Comparison of ENCODE assay signal across 1 cellular context in genomic region chr1:224163311-224163710, GRCh38.
TF ChIP-seq lines count a peak whose summit lies in the region.

No MANE protein-coding gene starts in this region.

TF ChIP-seq in H1, 55 proteins besides CTCF, POLR2A, EP300 and RAD21:
- no peak for TF ChIP-seq RBBP5 (IDR thresholded peaks at IDR 0.05; ENCODE audit: borderline replicate concordance, low read depth, low read length)
- TF ChIP-seq SRF (IDR thresholded peaks at IDR 0.05; ENCODE audit: low read depth, low read length): no peak
- TF ChIP-seq CHD2 (IDR thresholded peaks at IDR 0.05; ENCODE audit: low read length): no peak
